ENCODE assay signal across 8 cellular contexts in the genomic region with DNA sequence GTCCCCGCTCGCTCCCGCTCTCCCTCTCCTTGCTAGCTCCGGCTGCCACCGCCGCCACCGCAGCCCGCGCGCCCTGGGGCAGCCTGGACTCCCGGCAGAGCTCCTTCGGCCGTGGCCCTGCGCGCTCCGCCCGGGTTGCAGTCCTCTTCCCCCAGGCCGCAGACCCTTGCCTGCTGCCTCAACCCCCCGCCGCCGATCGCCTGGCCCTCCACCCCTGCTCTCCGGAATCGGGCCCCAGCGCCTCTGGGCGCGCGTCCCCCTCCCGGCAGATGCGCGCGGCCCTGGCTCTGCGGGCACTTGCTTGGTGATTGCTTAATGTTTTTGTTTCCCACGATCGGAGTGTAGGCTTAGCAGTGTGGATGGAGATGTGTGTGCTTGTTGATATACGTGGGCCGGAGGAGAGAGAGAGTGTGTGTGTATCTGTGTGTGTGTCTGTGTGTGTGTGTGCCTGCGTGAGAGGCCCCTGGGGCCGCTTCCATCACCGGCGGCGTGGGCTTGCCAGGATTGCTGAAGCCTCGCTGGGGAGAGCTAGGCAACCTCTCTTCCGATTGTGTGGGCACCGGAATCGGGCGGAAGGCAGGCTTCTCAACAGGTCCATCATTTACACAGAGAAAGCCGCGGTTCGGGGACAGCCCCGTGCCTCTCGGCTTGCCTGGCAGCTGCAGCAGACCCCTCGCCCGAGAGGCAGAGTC. TPM values are rescaled to one million over a fixed set of nuclear protein-coding genes. Genes with fewer than 3 reads are reported as not detected.
DNase-seq lines count a peak whose midpoint lies in the region; ATAC-seq and TF ChIP-seq lines count a peak whose summit lies in the region.

No MANE protein-coding gene starts in this region.

- H3K27ac ChIP-seq in left ventricle myocardium inferior (replicated peaks) = no peak overlapping the region

- peaks cover 42% of the 10 kb centered on the region for H3K4me1 ChIP-seq in left ventricle myocardium inferior
- H3K4me1 ChIP-seq in BE2C = no peaks in the 10 kb centered on the region

- peak overlapping the region; percentile 68 for H3K4me3 ChIP-seq in left ventricle myocardium inferior
- no peak overlapping the region for H3K4me3 ChIP-seq in BE2C (ENCODE audit: low read depth, low read length)

- H3K36me3 ChIP-seq in left ventricle myocardium inferior = no peaks in the 10 kb centered on the region
- H3K36me3 ChIP-seq in BE2C = no peaks in the 10 kb centered on the region

- no peak overlapping the region for H3K27ac Mint-ChIP-seq in activated T-helper 17 cell treated with anti-CD3 and anti-CD28 coated beads, Interleukin-2, amount 50 U/mL, for 72 hours

- H3K36me3 Mint-ChIP-seq in activated T-helper 17 cell treated with anti-CD3 and anti-CD28 coated beads, Interleukin-2, amount 50 U/mL, for 72 hours (ENCODE audit: low read depth) = peaks cover 5% of the 10 kb centered on the region

- H3K27me3 ChIP-seq in left ventricle myocardium inferior (ENCODE audit: low read depth) (peaks cover 91% of the 10 kb centered on the region), BE2C (peaks cover 51% of the 10 kb centered on the region)

- H3K27me3 Mint-ChIP-seq in activated T-helper 17 cell treated with anti-CD3 and anti-CD28 coated beads, Interleukin-2, amount 50 U/mL, for 72 hours = peaks cover 37% of the 10 kb centered on the region

- ATAC-seq in activated T-helper 17 cell treated with anti-CD3 and anti-CD28 coated beads, Interleukin-2, amount 50 U/mL, for 72 hours (replicated peaks) = no peak
- ATAC-seq in sciatic nerve = peak; percentile 35
- ATAC-seq in activated CD4-positive, CD25-positive, alpha-beta regulatory T cell treated with anti-CD3 and anti-CD28 coated beads, Interleukin-2, amount 50 U/mL, for 24 hours = no peak

- DNase-seq in AG20443 (ENCODE audit: low spot score) (peak; percentile 50), KG1 (lab: John Stamatoyannopoulos, UW) (peak; percentile 19), left ventricle myocardium inferior (no peak), sciatic nerve (ENCODE audit: low spot score) (no peak), NCI-H146 treated with DMSO at 0.1 percent for 48 hours (lab: John Stamatoyannopoulos, UW; ENCODE audit: unreplicated experiment) (no peak), BE2C (no peak)

- H3K4me3 Mint-ChIP-seq in activated T-helper 17 cell treated with anti-CD3 and anti-CD28 coated beads, Interleukin-2, amount 50 U/mL, for 72 hours = peak overlapping the region; percentile 68

- no peaks in the 10 kb centered on the region for H3K9me3 Mint-ChIP-seq in activated T-helper 17 cell treated with anti-CD3 and anti-CD28 coated beads, Interleukin-2, amount 50 U/mL, for 72 hours

- H3K4me1 Mint-ChIP-seq in activated T-helper 17 cell treated with anti-CD3 and anti-CD28 coated beads, Interleukin-2, amount 50 U/mL, for 72 hours = peaks cover 11% of the 10 kb centered on the region

- intact Hi-C loops in left ventricle myocardium inferior (cut with micrococcal nuclease) (no loop called here), sciatic nerve (cut with DNase I) (loop anchor here (5.0 kb wide), 1 partner anchor 330 kb away; no protein-coding TSS in a partner anchor)

- TF ChIP-seq CTCF in left ventricle myocardium inferior (IDR thresholded peaks at IDR 0.05; ENCODE audit: borderline replicate concordance) = no peak
- no peak for TF ChIP-seq CTCF in BE2C (IDR thresholded peaks at IDR 0.05; ENCODE audit: low read depth, low read length)

- H3K9me3 ChIP-seq in left ventricle myocardium inferior (replicated peaks) (no peaks in the 10 kb centered on the region), BE2C (no peaks in the 10 kb centered on the region)

RNA-seq across cellular contexts. Expression of a gene that starts 0.9 kb away (rescaled TPM):
- not detected for total RNA-seq in activated T-helper 17 cell treated with anti-CD3 and anti-CD28 coated beads, Interleukin-2, amount 50 U/mL, for 72 hours
- total RNA-seq in left ventricle myocardium inferior = 3.2 TPM
- total RNA-seq in sciatic nerve = 37.4 TPM
- not detected for polyA plus RNA-seq in BE2C (2012; ENCODE audit: insufficient read depth, insufficient read length, low read depth)

Comparison
In these comparisons a context has a peak if more than half of its experiments do, and no peak if none do; other contexts are left out.
1. DNase-seq: peak in AG20443 (single experiment) and KG1 (single experiment); none in left ventricle myocardium inferior (single experiment), sciatic nerve (single experiment), NCI-H146 treated with DMSO at 0.1 percent for 48 hours (single experiment) and BE2C (single experiment).